ENCODE assay signal across 8 cellular contexts in the genomic region with DNA sequence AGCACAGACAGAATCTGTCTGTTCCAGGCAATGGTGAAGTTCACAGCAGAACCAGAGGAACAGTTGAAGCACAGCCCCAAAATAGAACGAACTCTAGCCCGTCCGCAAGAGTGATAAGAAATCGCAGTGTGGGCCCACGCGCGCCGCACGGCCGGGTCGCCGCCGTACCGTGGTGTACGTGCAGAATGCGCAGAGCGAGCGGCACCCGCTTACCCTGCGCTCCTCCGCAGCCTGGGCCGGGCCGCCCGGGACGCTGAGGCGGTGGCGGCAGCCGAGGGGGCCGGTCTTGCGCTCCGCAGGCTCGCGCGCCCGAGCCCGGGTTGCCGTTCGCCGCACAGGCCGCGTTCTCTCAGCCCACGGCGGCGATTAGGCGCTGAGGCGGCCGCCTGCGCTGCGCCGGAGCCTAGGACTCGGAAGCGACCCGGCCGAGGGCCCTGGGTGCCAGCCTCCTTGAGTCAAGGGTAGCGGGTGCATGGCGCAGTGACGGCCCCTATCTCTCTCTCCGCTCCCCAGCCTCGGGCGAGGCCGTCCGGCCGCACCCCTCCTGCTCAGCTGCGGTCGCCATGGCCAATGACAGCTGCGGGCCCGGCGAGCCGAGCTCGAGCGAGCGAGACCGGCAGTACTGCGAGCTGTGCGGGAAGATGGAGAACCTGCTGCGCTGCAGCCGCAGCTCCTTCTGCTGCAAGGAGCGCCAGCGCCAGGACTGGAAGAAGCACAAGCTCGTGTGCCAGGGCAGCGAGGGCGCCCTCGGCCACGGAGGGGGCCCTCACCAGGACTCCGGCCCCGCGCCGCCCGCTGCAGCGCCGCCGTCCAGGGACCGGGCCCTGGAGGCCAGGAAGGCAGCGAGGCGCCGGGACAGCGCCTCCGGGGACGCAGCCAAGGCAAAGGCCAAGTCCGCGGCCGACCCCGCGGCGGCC. TPM values are rescaled to one million over a fixed set of nuclear protein-coding genes. Genes with fewer than 3 reads are reported as not detected.
A peak's percentile ranks its signal among the peaks of the same experiment; 100 is the strongest.
DNase-seq lines count a peak whose midpoint lies in the region; ATAC-seq and TF ChIP-seq lines count a peak whose summit lies in the region.

No MANE protein-coding gene starts in this region.

- peak; percentile 39 for ATAC-seq in GM19043 (IDR thresholded peaks at IDR 0.05; ENCODE audit: low read depth, unreplicated experiment)
- ATAC-seq in HG03442 (IDR thresholded peaks at IDR 0.05; ENCODE audit: unreplicated experiment) = peak; percentile 38

- peak overlapping the region; percentile 68 for H3K4me2 ChIP-seq in neural cell (ENCODE audit: low read length)

- H2AFZ ChIP-seq in neural cell (ENCODE audit: low read depth, low read length) = peak overlapping the region; percentile 21

- no peaks in the 10 kb centered on the region for H4K20me1 ChIP-seq in neural cell (ENCODE audit: insufficient read depth)

- TF ChIP-seq POLR2A in Peyer's patch (IDR thresholded peaks at IDR 0.05) (peak; percentile 25 to 40), stomach (IDR thresholded peaks at IDR 0.05) (no peak)

- POLR2A ChIA-PET in AG04450 (lab: Yijun Ruan, JAX) = interaction anchor here (0.7 kb wide), 1 partner anchor 20 kb away, joined by 3 read pairs; the partner anchor contains the start of gene WDR73

- 0 to 1% (median 0%) methylated on average over 30 to 105 of the region's 105 CpGs for WGBS in stomach, 5 donors

- peak overlapping the region; percentile 63 for H3K4me3 ChIP-seq in AG04450 (ENCODE audit: low read depth, low read length)
- H3K4me3 ChIP-seq in Peyer's patch = peak overlapping the region; percentile 51 to 82 (median 67)
- peak overlapping the region; percentile 64 for H3K4me3 ChIP-seq in fibroblast of villous mesenchyme (ENCODE audit: low read depth, low read length)
- peak overlapping the region; percentile 81 for H3K4me3 ChIP-seq in neural cell (ENCODE audit: low read length)
- peak overlapping the region; percentile 59 to 80 (median 70) for H3K4me3 ChIP-seq in stomach

- intact Hi-C loops in stomach (cut with DNase I; ENCODE audit: low total_unique reads) = no loop called here

- H3K9ac ChIP-seq in neural cell (ENCODE audit: low read length) = peak overlapping the region; percentile 83

- TF ChIP-seq EP300 in neural cell (conservative IDR thresholded peaks at IDR 0.05; ENCODE audit: poor library complexity, severe bottlenecking) = no peak
- TF ChIP-seq EP300 in stomach (IDR thresholded peaks at IDR 0.05) = no peak

- H3F3A ChIP-seq in neural cell (ENCODE audit: insufficient read depth, low read length, poor library complexity, severe bottlenecking) = no peaks in the 10 kb centered on the region

- H3K4me1 ChIP-seq in Peyer's patch (peaks cover 2 to 24% (median 13%) of the 10 kb centered on the region in 4 donors), stomach (peaks cover 21 to 55% (median 40%) of the 10 kb centered on the region in 4 donors)

- no peak for TF ChIP-seq RAD21 in neural cell (conservative IDR thresholded peaks at IDR 0.05)

- H3K79me2 ChIP-seq in neural cell (replicated peaks; ENCODE audit: insufficient read depth, low read length) = peaks cover 20% of the 10 kb centered on the region

- TF ChIP-seq CTCF in AG04450 (IDR thresholded peaks at IDR 0.05; ENCODE audit: low read depth, low read length) = no peak
- TF ChIP-seq CTCF in Peyer's patch (IDR thresholded peaks at IDR 0.05) = no peak
- TF ChIP-seq CTCF in fibroblast of villous mesenchyme (IDR thresholded peaks at IDR 0.05; ENCODE audit: insufficient read depth, low read depth, low read length) = no peak
- peak; percentile 23 for TF ChIP-seq CTCF in neural cell (IDR thresholded peaks at IDR 0.05; ENCODE audit: poor library complexity, severe bottlenecking)
- TF ChIP-seq CTCF in stomach (IDR thresholded peaks at IDR 0.05) = no peak

- peak overlapping the region; percentile 65 for H3K27ac ChIP-seq in AG04450 (ENCODE audit: low read depth, low read length)
- peak overlapping the region; percentile 81 to 97 (median 94) for H3K27ac ChIP-seq in Peyer's patch
- H3K27ac ChIP-seq in neural cell (ENCODE audit: low read length) = peak overlapping the region; percentile 73
- peak overlapping the region; percentile 88 to 94 (median 94) for H3K27ac ChIP-seq in stomach

- DNase-seq in AG04450 (ENCODE audit: low read depth, low spot score) (no peak), Peyer's patch (peak; percentile 65 to 87 (median 84)), fibroblast of villous mesenchyme (ENCODE audit: low read depth) (peak; percentile 80), stomach (peak; percentile 77)
- peak; percentile 89 for DNase-seq in activated effector memory CD4-positive, alpha-beta T cell treated with anti-CD3 and anti-CD28 coated beads, Interleukin-2, amount 50 U/mL, for 16 hours

- H3K36me3 ChIP-seq in Peyer's patch (peaks cover 0 to 22% (median 0%) of the 10 kb centered on the region in 3 donors), neural cell (ENCODE audit: insufficient read depth, low read length) (no peaks in the 10 kb centered on the region), stomach (peaks cover 4 to 25% (median 20%) of the 10 kb centered on the region in 4 donors)

- H3K9me2 ChIP-seq in neural cell (ENCODE audit: insufficient read depth, low read length) = no peaks in the 10 kb centered on the region

- H3K27me3 ChIP-seq in AG04450 (ENCODE audit: control insufficient read depth, insufficient read depth, low read length) (no peaks in the 10 kb centered on the region), Peyer's patch (no peaks in the 10 kb centered on the region), neural cell (ENCODE audit: insufficient read depth, low read depth, low read length) (no peaks in the 10 kb centered on the region), stomach (no peaks in the 10 kb centered on the region)

- CTCF ChIA-PET in AG04450 (lab: Charles Lee) = no interaction called here

- H3K9me3 ChIP-seq in AG04450 (ENCODE audit: control insufficient read depth, insufficient read depth, low read length) (no peaks in the 10 kb centered on the region), Peyer's patch (no peaks in the 10 kb centered on the region), neural cell (ENCODE audit: low read length) (no peaks in the 10 kb centered on the region), stomach (no peaks in the 10 kb centered on the region)

TF ChIP-seq in neural cell, 6 proteins besides CTCF, POLR2A, EP300 and RAD21:
- TF ChIP-seq MXI1 (conservative IDR thresholded peaks at IDR 0.05; ENCODE audit: poor library complexity, severe bottlenecking) = peak; percentile 44
- TF ChIP-seq TAF1 (IDR thresholded peaks at IDR 0.05; ENCODE audit: low read depth) = no peak
- TF ChIP-seq POLR2AphosphoS5 (IDR thresholded peaks at IDR 0.05) = peak; percentile 50
- TF ChIP-seq EZH2 (IDR thresholded peaks at IDR 0.05; ENCODE audit: borderline replicate concordance, insufficient read depth, low read length, poor library complexity, severe bottlenecking) = no peak
- TF ChIP-seq REST (IDR thresholded peaks at IDR 0.05; ENCODE audit: borderline replicate concordance) = no peak
- no peak for TF ChIP-seq SMC3 (conservative IDR thresholded peaks at IDR 0.05; ENCODE audit: poor library complexity)

RNA-seq across cellular contexts. Expression of gene WDR73, which starts 20.5 kb away (rescaled TPM):
- polyA plus RNA-seq in AG04450 (2011; rRNA removed) (18.7 and 19.0 TPM in 2 replicates), neural cell (75.4 and 103 TPM in 2 replicates), stomach (10 to 100 TPM in 2 of 3 donors, 1 to 10 TPM in 1; 9.1 to 15.5 (median 15.4) TPM)
- 18.2 and 21.3 TPM in 2 replicates for polyA minus RNA-seq in AG04450 (2011; rRNA and poly(A)+ RNA removed)
- total RNA-seq in Peyer's patch (10 to 100 TPM; 17.0 to 53.6 (median 29.8) TPM), fibroblast of villous mesenchyme (37.0 and 47.5 TPM in 2 replicates), stomach (10 to 100 TPM; 13.4 to 70.1 (median 37.5) TPM)
- polyA minus RNA-seq in neural cell = 54.5 and 59.0 TPM in 2 replicates

RNA-seq across cellular contexts. Expression of gene NMB, which starts 24.4 kb away (rescaled TPM):
- polyA plus RNA-seq in AG04450 (2011; rRNA removed) = 3.3 and 3.8 TPM in 2 replicates
- 1.3 and 2.0 TPM in 2 replicates for polyA minus RNA-seq in AG04450 (2011; rRNA and poly(A)+ RNA removed)
- total RNA-seq in Peyer's patch = 1 to 10 TPM in 3 of 4 donors, not detected in 1; 1.6 to 2.8 (median 2.7) TPM
- total RNA-seq in fibroblast of villous mesenchyme = 1.7 and 1.9 TPM in 2 replicates
- 3.0 and 4.7 TPM in 2 replicates for polyA plus RNA-seq in neural cell
- polyA minus RNA-seq in neural cell = not detected in 2 replicates
- total RNA-seq in stomach = 1 to 10 TPM in 1 of 5 donors, not detected in 4; 2.0 TPM
- 1 to 10 TPM; 3.8 to 5.3 (median 4.1) TPM for polyA plus RNA-seq in stomach

RNA-seq across cellular contexts. Expression of gene ZSCAN2, which starts 32.8 kb away (rescaled TPM):
- 16.2 and 17.0 TPM in 2 replicates for polyA plus RNA-seq in AG04450 (2011; rRNA removed)
- polyA minus RNA-seq in AG04450 (2011; rRNA and poly(A)+ RNA removed) = 24.1 and 25.9 TPM in 2 replicates
- total RNA-seq in Peyer's patch = 10 to 100 TPM in 2 of 4 donors, 1 to 10 TPM in 2; 4.4 to 22.3 (median 10.2) TPM
- 5.6 and 7.1 TPM in 2 replicates for total RNA-seq in fibroblast of villous mesenchyme
- 29.9 and 55.6 TPM in 2 replicates for polyA plus RNA-seq in neural cell
- 77.4 and 83.8 TPM in 2 replicates for polyA minus RNA-seq in neural cell
- total RNA-seq in stomach = 10 to 100 TPM in 2 of 5 donors, 1 to 10 TPM in 3; 1.2 to 28.1 (median 7.3) TPM
- polyA plus RNA-seq in stomach = 1 to 10 TPM; 3.0 to 8.5 (median 5.7) TPM

Comparison
In these comparisons a context has a peak if more than half of its experiments do, and no peak if none do; other contexts are left out.
1. POLR2A ChIP-seq: peak in Peyer's patch (2 of 2); none in stomach (0 of 4).
2. Peak in every context shown above with its lines, with median percentiles within 50 percentile points of each other: H3K27ac ChIP-seq and H3K4me3 ChIP-seq.